ENCODE assay signal across 10 cellular contexts in genomic region chr13:113110852-113111315, GRCh38. TPM values are rescaled to one million over a fixed set of nuclear protein-coding genes. Genes with fewer than 3 reads are reported as not detected.
DNase-seq lines count a peak whose midpoint lies in the region; ATAC-seq and TF ChIP-seq lines count a peak whose summit lies in the region.
"Had no signal": no experiment of that assay in that cellular context is flagged by ENCODE, and none has a peak within 500 bp of the region (broad histone marks: within the 10 kb centered on the region; RNA-seq: fewer than 3 reads in every experiment).

No MANE protein-coding gene starts in this region.

- TF ChIP-seq POLR2A in suprapubic skin (IDR thresholded peaks at IDR 0.05), result no peak

- no peak for TF ChIP-seq EP300 in suprapubic skin (IDR thresholded peaks at IDR 0.05)

- H3K27me3 ChIP-seq in effector memory CD4-positive, alpha-beta T cell (replicated peaks; ENCODE audit: control insufficient read depth, insufficient read depth, low read length, poor library complexity, severe bottlenecking), result peaks cover 10% of the 10 kb centered on the region
- H3K27me3 ChIP-seq in suprapubic skin, result peaks cover 21% of the 10 kb centered on the region

- no peaks in the 10 kb centered on the region for H3K36me3 ChIP-seq in effector memory CD4-positive, alpha-beta T cell (ENCODE audit: control insufficient read depth, insufficient read depth, low read length)
- H3K36me3 ChIP-seq in suprapubic skin, result no peaks in the 10 kb centered on the region

- H3K4me1 Mint-ChIP-seq in activated CD8-positive, alpha-beta memory T cell treated with anti-CD3 and anti-CD28 coated beads, Interleukin-2, amount 10 ng/mL, durations not matched to agents 7 days and 5 days, result no peaks in the 10 kb centered on the region
- no peaks in the 10 kb centered on the region for H3K4me1 Mint-ChIP-seq in mesothelial cell of epicardium
- H3K4me1 Mint-ChIP-seq: activated B cell treated with CpG ODN at 0.5 μM for 24 hours had no signal

- H3K27me3 Mint-ChIP-seq in activated CD8-positive, alpha-beta memory T cell treated with anti-CD3 and anti-CD28 coated beads, Interleukin-2, amount 10 ng/mL, durations not matched to agents 7 days and 5 days, result peaks cover 7% of the 10 kb centered on the region
- H3K27me3 Mint-ChIP-seq in mesothelial cell of epicardium (ENCODE audit: low read depth), result peaks cover 30% of the 10 kb centered on the region

- no peak overlapping the region for H3K4me3 Mint-ChIP-seq in activated CD8-positive, alpha-beta memory T cell treated with anti-CD3 and anti-CD28 coated beads, Interleukin-2, amount 10 ng/mL, durations not matched to agents 7 days and 5 days
- peak overlapping the region; percentile 60 for H3K4me3 Mint-ChIP-seq in mesothelial cell of epicardium
- H3K4me3 Mint-ChIP-seq: activated B cell treated with CpG ODN at 0.5 μM for 24 hours had no signal

- TF ChIP-seq CTCF in mesothelial cell of epicardium (IDR thresholded peaks at IDR 0.05; ENCODE audit: unreplicated experiment) (no peak), suprapubic skin (IDR thresholded peaks at IDR 0.05) (no peak)

- H3K4me3 ChIP-seq in effector memory CD4-positive, alpha-beta T cell (ENCODE audit: insufficient read depth, low read depth, low read length, poor library complexity, severe bottlenecking), result peak overlapping the region; percentile 68
- H3K4me3 ChIP-seq in suprapubic skin, result peak overlapping the region; percentile 53

- H3K9me3 Mint-ChIP-seq in activated CD8-positive, alpha-beta memory T cell treated with anti-CD3 and anti-CD28 coated beads, Interleukin-2, amount 10 ng/mL, durations not matched to agents 7 days and 5 days (ENCODE audit: low read depth), result no peaks in the 10 kb centered on the region
- H3K9me3 Mint-ChIP-seq in mesothelial cell of epicardium, result no peaks in the 10 kb centered on the region
- H3K9me3 Mint-ChIP-seq: activated B cell treated with CpG ODN at 0.5 μM for 24 hours had no signal

- no peak for ATAC-seq in activated CD8-positive, alpha-beta memory T cell treated with anti-CD3 and anti-CD28 coated beads, Interleukin-2, amount 10 ng/mL, durations not matched to agents 7 days and 5 days

- no peak overlapping the region for H3K27ac ChIP-seq in effector memory CD4-positive, alpha-beta T cell (ENCODE audit: insufficient read depth, low read length, poor library complexity, severe bottlenecking)
- H3K27ac ChIP-seq in suprapubic skin, result no peak overlapping the region

- peaks cover 3% of the 10 kb centered on the region for H3K36me3 Mint-ChIP-seq in activated CD8-positive, alpha-beta memory T cell treated with anti-CD3 and anti-CD28 coated beads, Interleukin-2, amount 10 ng/mL, durations not matched to agents 7 days and 5 days
- H3K36me3 Mint-ChIP-seq in mesothelial cell of epicardium, result no peaks in the 10 kb centered on the region

- WGBS in suprapubic skin, result 23% methylated on average over 33 of the region's 49 CpGs

- DNase-seq in activated CD8-positive, alpha-beta memory T cell treated with anti-CD3 and anti-CD28 coated beads for 24 hours, result peak; percentile 70
- no peak for DNase-seq in activated CD8-positive, alpha-beta memory T cell treated with anti-CD3 and anti-CD28 coated beads, Interleukin-2, amount 10 ng/mL, durations not matched to agents 7 days and 5 days
- DNase-seq in effector memory CD4-positive, alpha-beta T cell, result no peak
- DNase-seq in mesothelial cell of epicardium (ENCODE audit: low spot score in 2 of 2, unreplicated experiment in 2 of 2) (no peak), suprapubic skin (ENCODE audit: low spot score in 2 of 2) (peak; percentile 39 to 40), NCI-H2196 (lab: John Stamatoyannopoulos, UW; ENCODE audit: unreplicated experiment) (no peak), NCI-H2227 (lab: John Stamatoyannopoulos, UW; ENCODE audit: unreplicated experiment) (no peak), AML-193 (lab: John Stamatoyannopoulos, UW) (no peak)
- DNase-seq: activated B cell treated with CpG ODN at 0.5 μM for 24 hours had no signal

- H3K9me3 ChIP-seq in effector memory CD4-positive, alpha-beta T cell (ENCODE audit: control insufficient read depth, low read length), result no peaks in the 10 kb centered on the region
- no peaks in the 10 kb centered on the region for H3K9me3 ChIP-seq in suprapubic skin

- CTCF ChIA-PET in activated CD8-positive, alpha-beta memory T cell treated with anti-CD3 and anti-CD28 coated beads, Interleukin-2, amount 10 ng/mL, durations not matched to agents 7 days and 5 days (lab: Charles Lee), result no interaction called here

- H3K27ac Mint-ChIP-seq in activated CD8-positive, alpha-beta memory T cell treated with anti-CD3 and anti-CD28 coated beads, Interleukin-2, amount 10 ng/mL, durations not matched to agents 7 days and 5 days, result no peak overlapping the region
- no peak overlapping the region for H3K27ac Mint-ChIP-seq in mesothelial cell of epicardium
- H3K27ac Mint-ChIP-seq: activated B cell treated with CpG ODN at 0.5 μM for 24 hours had no signal

- H3K4me1 ChIP-seq in effector memory CD4-positive, alpha-beta T cell (ENCODE audit: control insufficient read depth, insufficient read depth, low read length, poor library complexity, severe bottlenecking), result peaks cover 12% of the 10 kb centered on the region
- H3K4me1 ChIP-seq in suprapubic skin, result peaks cover 15% of the 10 kb centered on the region

RNA-seq across cellular contexts. Expression of gene F7, which starts 5.3 kb away (rescaled TPM):
- not detected for total RNA-seq in activated CD8-positive, alpha-beta memory T cell treated with anti-CD3 and anti-CD28 coated beads, Interleukin-2, amount 10 ng/mL, durations not matched to agents 7 days and 5 days
- 3.5 to 4.1 TPM (median 3.5 TPM) in 3 replicates for total RNA-seq in mesothelial cell of epicardium
- total RNA-seq in suprapubic skin, result not detected
- total RNA-seq: activated B cell treated with CpG ODN at 0.5 μM for 24 hours, M059J had no signal

RNA-seq across cellular contexts. Expression of gene F10, which starts 11.7 kb away (rescaled TPM):
- total RNA-seq in activated CD8-positive, alpha-beta memory T cell treated with anti-CD3 and anti-CD28 coated beads, Interleukin-2, amount 10 ng/mL, durations not matched to agents 7 days and 5 days, result not detected
- total RNA-seq in mesothelial cell of epicardium, result 12.1 to 15.1 TPM (median 12.3 TPM) in 3 replicates
- 1 to 10 TPM; 4.9 to 7.8 (median 6.7) TPM for total RNA-seq in suprapubic skin
- total RNA-seq: activated B cell treated with CpG ODN at 0.5 μM for 24 hours had no signal

RNA-seq across cellular contexts. Expression of gene PROZ, which starts 47.6 kb away (rescaled TPM):
- total RNA-seq in activated CD8-positive, alpha-beta memory T cell treated with anti-CD3 and anti-CD28 coated beads, Interleukin-2, amount 10 ng/mL, durations not matched to agents 7 days and 5 days, result not detected
- total RNA-seq in mesothelial cell of epicardium, result not detected in 3 replicates
- not detected for total RNA-seq in suprapubic skin
- total RNA-seq: activated B cell treated with CpG ODN at 0.5 μM for 24 hours, M059J had no signal

Comparison
In these comparisons a context has a peak if more than half of its experiments do, and no peak if none do; other contexts are left out.
1. DNase-seq: peak in activated CD8-positive, alpha-beta memory T cell treated with anti-CD3 and anti-CD28 coated beads for 24 hours (single experiment) and suprapubic skin (2 of 2); none in activated CD8-positive, alpha-beta memory T cell treated with anti-CD3 and anti-CD28 coated beads, Interleukin-2, amount 10 ng/mL, durations not matched to agents 7 days and 5 days (single experiment), effector memory CD4-positive, alpha-beta T cell (0 of 3), mesothelial cell of epicardium (0 of 2), NCI-H2196 (single experiment), NCI-H2227 (single experiment) and AML-193 (0 of 2).
2. RNA of gene F10, which starts 11.7 kb away (total RNA-seq): 12.1 to 15.1 TPM in mesothelial cell of epicardium and 4.9 to 7.8 TPM in suprapubic skin; not detected in activated CD8-positive, alpha-beta memory T cell treated with anti-CD3 and anti-CD28 coated beads, Interleukin-2, amount 10 ng/mL, durations not matched to agents 7 days and 5 days; every median in the first group is over 4 times any median in the second.